Comparison of ENCODE assay signal across 8 cellular contexts in the genomic region with DNA sequence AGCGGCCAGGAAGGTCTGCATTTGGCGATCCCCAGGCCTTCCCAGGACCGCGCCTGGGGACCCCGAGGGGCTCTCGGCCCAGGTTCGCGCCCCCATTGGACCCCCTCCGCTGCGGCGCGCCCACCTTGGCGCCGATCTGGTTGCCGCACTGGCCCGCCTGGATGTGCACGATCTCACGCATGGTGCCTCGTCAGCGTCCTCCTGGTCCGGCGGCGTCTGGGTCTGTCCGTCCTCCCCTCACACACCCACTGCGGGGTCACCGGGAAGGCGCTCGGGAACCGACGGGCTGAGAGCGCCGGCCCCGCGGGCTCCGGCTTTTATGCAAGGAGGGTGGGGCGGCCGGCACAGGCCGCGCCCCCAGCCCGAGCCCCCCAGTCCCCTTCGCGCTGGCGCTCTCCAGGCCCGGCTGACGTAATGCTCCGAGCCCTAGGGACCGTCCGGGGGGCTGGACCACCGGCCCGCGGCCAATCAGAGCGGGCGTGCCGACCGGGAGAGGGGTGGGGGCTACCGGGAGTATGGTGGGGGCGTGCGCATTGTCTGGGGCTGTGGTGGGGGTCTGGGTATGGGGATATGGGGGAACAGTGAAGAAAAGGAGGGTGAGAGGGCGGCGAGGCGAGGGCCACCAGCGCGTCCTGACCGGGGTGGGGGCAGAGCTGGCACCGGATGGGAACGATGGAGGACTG. TPM values are rescaled to one million over a fixed set of nuclear protein-coding genes. Genes with fewer than 3 reads are reported as not detected.
A peak's percentile ranks its signal among the peaks of the same experiment; 100 is the strongest.
DNase-seq lines count a peak whose midpoint lies in the region; ATAC-seq and TF ChIP-seq lines count a peak whose summit lies in the region.

A gene (minus strand): TSS at position 291 of the 683 bp plus-strand sequence. CDS start 110 bp downstream, at position 181.

- intact Hi-C loops in spleen (cut with DNase I; ENCODE audit: low total_unique reads), result no loop called here

- 0 to 2% (median 1%) methylated on average over 36 to 66 of the region's 66 CpGs for WGBS in spleen, 5 donors

- peak within 1 kb of the TSS; percentile 56 for H3K4me3 ChIP-seq in astrocyte of the spinal cord (ENCODE audit: low read depth, low read length)
- peak within 1 kb of the TSS in 7 of 8 donors; percentile 12 to 64 (median 35) for H3K4me3 ChIP-seq in spleen

- no peaks in the 10 kb centered on the region for H3K36me3 ChIP-seq in spleen

- peaks cover 0 to 2% (median 0%) of the 10 kb centered on the region in 6 donors for H3K9me3 Mint-ChIP-seq in immature natural killer cell

- TF ChIP-seq CTCF in astrocyte of the spinal cord (IDR thresholded peaks at IDR 0.05; ENCODE audit: low read depth, low read length) (no peak), spleen (IDR thresholded peaks at IDR 0.05 in 8 of 11, conservative IDR thresholded peaks at IDR 0.05 in 3 of 11) (peak in 1 of 11 experiments; percentile 4)

- no peak for TF ChIP-seq POLR2A in spleen (IDR thresholded peaks at IDR 0.05)

- no peak within 1 kb of the TSS for H3K27ac ChIP-seq in spleen

- no peaks in the 10 kb centered on the region for H3K9me3 ChIP-seq in spleen

- H3K36me3 Mint-ChIP-seq in immature natural killer cell, result peaks cover 0 to 5% (median 0%) of the 10 kb centered on the region in 3 donors

- in situ Hi-C loops in astrocyte of the spinal cord (cut with HindIII; ENCODE audit: low sequenced_read_pairs), result no loop called here

- H3K4me3 Mint-ChIP-seq in immature natural killer cell, result peak within 1 kb of the TSS; percentile 47 to 67 (median 50)

- peak within 1 kb of the TSS in 1 of 6 donors; percentile 62 for H3K27ac Mint-ChIP-seq in immature natural killer cell

- H3K4me1 Mint-ChIP-seq in immature natural killer cell, result peaks cover 41% of the 10 kb centered on the region in 2 donors

- H3K27me3 Mint-ChIP-seq in immature natural killer cell (ENCODE audit: low read depth in 3 of 3), result peaks cover 36 to 54% (median 42%) of the 10 kb centered on the region in 3 donors

- peaks cover 20 to 73% (median 67%) of the 10 kb centered on the region in 7 donors for H3K27me3 ChIP-seq in spleen (replicated peaks in 1 of 7)

- peak; percentile 20 for DNase-seq in stimulated activated CD4-positive, alpha-beta T cell treated with anti-CD3 and anti-CD28 coated beads, Interleukin-15, amount 100 ng/mL, for 24 hours
- no peak for DNase-seq in stimulated activated CD4-positive, alpha-beta T cell treated with anti-CD3 and anti-CD28 coated beads, Interleukin-1b, Interleukin-23, amount 100 ng/mL, for 48 hours
- DNase-seq in NCI-H2196 treated with DMSO at 0.1 percent for 48 hours (lab: John Stamatoyannopoulos, UW; ENCODE audit: unreplicated experiment) (peak; percentile 82), astrocyte of the spinal cord (ENCODE audit: low read depth, low spot score) (peak; percentile 59), immature natural killer cell (no peak), spleen (no peak)

- H3K4me1 ChIP-seq in spleen, result peaks cover 41 to 62% (median 54%) of the 10 kb centered on the region in 6 donors

- no peak for ATAC-seq in GM18867 (IDR thresholded peaks at IDR 0.05; ENCODE audit: unreplicated experiment)
- ATAC-seq in GM19397 (IDR thresholded peaks at IDR 0.05; ENCODE audit: unreplicated experiment), result no peak

RNA-seq across cellular contexts. Expression of the gene that starts here (rescaled TPM):
- polyA plus RNA-seq in immature natural killer cell (under 1 TPM in 1 of 3 donors, not detected in 2; 0.11 TPM), spleen (1 to 10 TPM; 1.0 to 2.2 (median 1.3) TPM)
- 1 to 10 TPM in 2 of 7 donors, under 1 TPM in 4, not detected in 1; 0.39 to 1.6 (median 0.82) TPM for total RNA-seq in spleen

Comparison
In these comparisons a context has a peak if more than half of its experiments do, and no peak if none do; other contexts are left out.
1. DNase-seq: peak in stimulated activated CD4-positive, alpha-beta T cell treated with anti-CD3 and anti-CD28 coated beads, Interleukin-15, amount 100 ng/mL, for 24 hours (single experiment), NCI-H2196 treated with DMSO at 0.1 percent for 48 hours (single experiment) and astrocyte of the spinal cord (single experiment); none in stimulated activated CD4-positive, alpha-beta T cell treated with anti-CD3 and anti-CD28 coated beads, Interleukin-1b, Interleukin-23, amount 100 ng/mL, for 48 hours (single experiment), immature natural killer cell (0 of 3) and spleen (single experiment).